In genomic region chr5:132774406-132774805, GRCh38 we compare ENCODE assay signal across 17 cellular contexts. TPM values are rescaled to one million over a fixed set of nuclear protein-coding genes. Genes with fewer than 3 reads are reported as not detected.
DNase-seq lines count a peak whose midpoint lies in the region; ATAC-seq and TF ChIP-seq lines count a peak whose summit lies in the region.
"Had no signal": no experiment of that assay in that cellular context is flagged by ENCODE, and none has a peak within 500 bp of the region (broad histone marks: within the 10 kb centered on the region; RNA-seq: fewer than 3 reads in every experiment).

No MANE protein-coding gene starts in this region.

- peaks cover 54% of the 10 kb centered on the region for H3K4me1 Mint-ChIP-seq in neural progenitor cell

- H3K9ac ChIP-seq in neural progenitor cell: no peak overlapping the region

- H3K4me2 ChIP-seq in neural progenitor cell: no peak overlapping the region

- H3K27me3 Mint-ChIP-seq in neural progenitor cell (ENCODE audit: insufficient read depth, low read depth): peaks cover 4% of the 10 kb centered on the region

- H3K36me3 ChIP-seq in neural progenitor cell: no peaks in the 10 kb centered on the region
- H3K36me3 ChIP-seq: brain microvascular endothelial cell, HAP-1 had no signal

- peak overlapping the region; percentile 89 for H3K4me3 Mint-ChIP-seq in neural progenitor cell
- H3K4me3 Mint-ChIP-seq: activated CD4-positive, alpha-beta memory T cell treated with anti-CD3 and anti-CD28 coated beads, Interleukin-2, amount 10 ng/mL, durations not matched to agents 7 days and 5 days; naive thymus-derived CD4-positive, alpha-beta T cell had no signal

- no peak for TF ChIP-seq CTCF in neural progenitor cell (IDR thresholded peaks at IDR 0.05)

- ATAC-seq in HG02623 (IDR thresholded peaks at IDR 0.05; ENCODE audit: unreplicated experiment): no peak
- ATAC-seq: naive thymus-derived CD4-positive, alpha-beta T cell; stimulated activated effector memory CD8-positive, alpha-beta T cell treated with anti-CD3 and anti-CD28 coated beads, Interleukin-12 subunit alpha, Interleukin-12 subunit beta, amount 100 ng/mL, for 72 hours had no signal

- H3K27ac ChIP-seq in neural progenitor cell: no peak overlapping the region
- H3K27ac ChIP-seq: brain microvascular endothelial cell, SJSA1 had no signal

- peaks cover 42% of the 10 kb centered on the region for H3K27me3 ChIP-seq in neural progenitor cell
- H3K27me3 ChIP-seq: brain microvascular endothelial cell, SJSA1 had no signal

- no peak overlapping the region for H2AFZ ChIP-seq in neural progenitor cell (replicated peaks)

- H3K27ac Mint-ChIP-seq in neural progenitor cell: no peak overlapping the region
- H3K27ac Mint-ChIP-seq: activated CD4-positive, alpha-beta memory T cell treated with anti-CD3 and anti-CD28 coated beads, Interleukin-2, amount 10 ng/mL, durations not matched to agents 7 days and 5 days; naive thymus-derived CD4-positive, alpha-beta T cell had no signal

- H3K9me3 Mint-ChIP-seq in neural progenitor cell: no peaks in the 10 kb centered on the region
- H3K9me3 Mint-ChIP-seq: activated CD4-positive, alpha-beta memory T cell treated with anti-CD3 and anti-CD28 coated beads, Interleukin-2, amount 10 ng/mL, durations not matched to agents 7 days and 5 days; naive thymus-derived CD4-positive, alpha-beta T cell; stimulated activated effector memory CD8-positive, alpha-beta T cell treated with anti-CD3 and anti-CD28 coated beads, Interleukin-12 subunit alpha, Interleukin-12 subunit beta, amount 100 ng/mL, for 72 hours had no signal

- H3K4me3 ChIP-seq in neural progenitor cell: no peak overlapping the region
- H3K4me3 ChIP-seq: HAP-1, SJSA1 had no signal

- DNase-seq in HT-29 (ENCODE audit: low spot score) (peak; percentile 60), cerebellum (ENCODE audit: low spot score) (peak; percentile 31), neural progenitor cell (ENCODE audit: low spot score) (no peak), GOT3 (lab: John Stamatoyannopoulos, UW) (no peak)
- DNase-seq in stimulated activated naive CD4-positive, alpha-beta T cell (lab: John Stamatoyannopoulos, UW): no peak
- DNase-seq: activated CD4-positive, alpha-beta memory T cell treated with anti-CD3 and anti-CD28 coated beads, Interleukin-2, amount 10 ng/mL, durations not matched to agents 7 days and 5 days; brain microvascular endothelial cell; left cardiac atrium; MM.1S; naive thymus-derived CD4-positive, alpha-beta T cell; NK-92 treated with Interleukin-12 subunit alpha and Interleukin-12 subunit beta, amount 100 ng/mL, for 24 hours; stimulated activated CD4-positive, alpha-beta T cell treated with anti-CD3 and anti-CD28 coated beads, Interleukin-4, amount 100 ng/mL, for 24 hours had no signal

- peaks cover 6% of the 10 kb centered on the region for H3K79me2 ChIP-seq in neural progenitor cell (ENCODE audit: low read depth)

- peaks cover 30% of the 10 kb centered on the region for H3K4me1 ChIP-seq in neural progenitor cell

- peaks cover 2% of the 10 kb centered on the region for H3K36me3 Mint-ChIP-seq in neural progenitor cell
- H3K36me3 Mint-ChIP-seq: stimulated activated effector memory CD8-positive, alpha-beta T cell treated with anti-CD3 and anti-CD28 coated beads, Interleukin-12 subunit alpha, Interleukin-12 subunit beta, amount 100 ng/mL, for 72 hours had no signal

- H3K9me3 ChIP-seq in neural progenitor cell (ENCODE audit: low read depth): no peaks in the 10 kb centered on the region
- H3K9me3 ChIP-seq: HAP-1, SJSA1 had no signal

- H4K20me1 ChIP-seq in neural progenitor cell (ENCODE audit: low read depth): peaks cover 20% of the 10 kb centered on the region

- H3F3A ChIP-seq in neural progenitor cell (ENCODE audit: low read depth): peaks cover 42% of the 10 kb centered on the region

RNA-seq across cellular contexts. Expression of gene SEPTIN8, which starts 2.6 kb away (rescaled TPM):
- total RNA-seq in HT-29 (2014; rRNA removed; shearing (Covaris generic)): 37.7 and 49.8 TPM in 2 replicates
- total RNA-seq in cerebellum (28.7 TPM), neural progenitor cell (ENCODE audit: low replicate concordance) (39.9 and 50.1 TPM in 2 replicates)

RNA-seq across cellular contexts. Expression of gene CCNI2, which starts 27.2 kb away (rescaled TPM):
- 7.3 and 8.8 TPM in 2 replicates for total RNA-seq in HT-29 (2014; rRNA removed; shearing (Covaris generic))
- total RNA-seq in cerebellum: 1.5 TPM
- total RNA-seq in neural progenitor cell (ENCODE audit: low replicate concordance): 0.22 TPM in 1 of 2 replicates, not detected in the other
- total RNA-seq: left cardiac atrium, SJSA1 had no signal

RNA-seq across cellular contexts. Expression of gene KIF3A, which starts 37.1 kb away (rescaled TPM):
- 3.1 and 4.0 TPM in 2 replicates for total RNA-seq in HT-29 (2014; rRNA removed; shearing (Covaris generic))
- total RNA-seq in cerebellum: 73.5 TPM
- 13.9 and 27.6 TPM in 2 replicates for total RNA-seq in neural progenitor cell (ENCODE audit: low replicate concordance)

RNA-seq across cellular contexts. Expression of gene SOWAHA, which starts 38.7 kb away (rescaled TPM):
- total RNA-seq in HT-29 (2014; rRNA removed; shearing (Covaris generic)): 2.9 and 4.6 TPM in 2 replicates
- total RNA-seq in cerebellum (4.9 TPM), neural progenitor cell (ENCODE audit: low replicate concordance) (0.03 TPM in 1 of 2 replicates, not detected in the other)
- total RNA-seq: activated CD4-positive, alpha-beta memory T cell treated with anti-CD3 and anti-CD28 coated beads, Interleukin-2, amount 10 ng/mL, durations not matched to agents 7 days and 5 days; endothelial cell of umbilical vein; SJSA1 had no signal

RNA-seq across cellular contexts. Expression of gene SHROOM1, which starts 56.0 kb away (rescaled TPM):
- 48.0 and 61.2 TPM in 2 replicates for total RNA-seq in HT-29 (2014; rRNA removed; shearing (Covaris generic))
- 2.4 TPM for total RNA-seq in cerebellum
- total RNA-seq in neural progenitor cell (ENCODE audit: low replicate concordance): 0.36 and 2.0 TPM in 2 replicates

Comparison
In these comparisons a context has a peak if more than half of its experiments do, and no peak if none do; other contexts are left out.
1. DNase-seq: peak in HT-29 (single experiment) and cerebellum (single experiment); none in neural progenitor cell (single experiment), GOT3 (single experiment) and stimulated activated naive CD4-positive, alpha-beta T cell (0 of 6).